In the genomic region with DNA sequence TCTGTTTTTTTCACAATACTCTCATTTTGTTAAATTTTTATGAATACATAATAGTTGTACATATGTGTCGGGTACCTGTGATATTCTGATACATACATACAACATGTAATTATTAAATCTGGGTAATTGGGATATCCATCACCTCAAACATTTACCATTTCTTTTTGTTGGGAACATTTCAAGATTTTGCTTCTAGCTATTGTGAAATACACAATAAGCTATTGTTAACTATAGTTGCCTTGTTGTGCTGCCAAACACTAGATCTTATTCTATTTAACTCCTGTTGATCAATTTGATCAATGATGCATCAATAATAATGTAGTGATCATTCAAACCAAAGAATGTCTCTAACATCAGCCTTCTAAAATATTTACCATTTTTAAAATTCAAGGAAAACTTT, we compare ENCODE assay signal across 33 cellular contexts.
"Had no signal": no experiment of that assay in that cellular context is flagged by ENCODE, and none has a peak within 500 bp of the region (broad histone marks: within the 10 kb centered on the region; RNA-seq: fewer than 3 reads in every experiment).

No MANE protein-coding gene starts in this region.

- H3K4me2 ChIP-seq: hepatocyte had no signal

- H3K4me3 Mint-ChIP-seq: activated CD4-positive, alpha-beta memory T cell treated with anti-CD3 and anti-CD28 coated beads, Interleukin-2, amount 10 ng/mL, durations not matched to agents 7 days and 5 days; activated CD4-positive, alpha-beta T cell treated with anti-CD3 and anti-CD28 coated beads, Interleukin-2, amount 10 ng/mL, durations not matched to agents 7 days and 5 days; activated naive CD4-positive, alpha-beta T cell treated with anti-CD3 and anti-CD28 coated beads, Interleukin-2, amount 10 ng/mL, durations not matched to agents 7 days and 5 days; activated naive CD8-positive, alpha-beta T cell treated with anti-CD3 and anti-CD28 coated beads, Interleukin-2, amount 10 ng/mL, durations not matched to agents 7 days and 5 days; activated T-cell treated with anti-CD3 and anti-CD28 coated beads, Interleukin-2, amount 50 U/mL, for 24 hours; activated T-cell treated with anti-CD3 and anti-CD28 coated beads, Interleukin-2, amount 50 U/mL, for 72 hours; brain; central memory CD8-positive, alpha-beta T cell; effector memory CD8-positive, alpha-beta T cell; T-helper 17 cell; T-helper 2 cell treated with Interferon-gamma antibody and Interleukin-4, amounts not matched to agents 5 μg/mL and 100 μg/mL, for 36 hours; WTC11 had no signal

- ATAC-seq: activated naive CD4-positive, alpha-beta T cell treated with anti-CD3 and anti-CD28 coated beads, Interleukin-2, amount 50 U/mL, for 72 hours; activated T-cell treated with anti-CD3 and anti-CD28 coated beads, Interleukin-2, amount 50 U/mL, for 72 hours; effector memory CD8-positive, alpha-beta T cell; gastroesophageal sphincter; heart right ventricle; T-helper 17 cell; WTC11 had no signal

- DNase-seq: activated CD4-positive, alpha-beta memory T cell treated with anti-CD3 and anti-CD28 coated beads, Interleukin-2, amount 10 ng/mL, durations not matched to agents 7 days and 5 days; activated CD4-positive, alpha-beta T cell treated with anti-CD3 and anti-CD28 coated beads for 1 hour; activated CD4-positive, alpha-beta T cell treated with anti-CD3 and anti-CD28 coated beads for 4 hours; activated CD4-positive, alpha-beta T cell treated with anti-CD3 and anti-CD28 coated beads, Interleukin-2, amount 10 ng/mL, durations not matched to agents 7 days and 5 days; activated CD4-positive, alpha-beta T cell treated with anti-CD3 and anti-CD28 coated beads, Interleukin-2, amount 50 U/mL, for 4 hours; activated CD8-positive, alpha-beta memory T cell treated with anti-CD3 and anti-CD28 coated beads, Interleukin-2, amount 50 U/mL, for 48 hours; activated gamma-delta T cell; activated naive CD4-positive, alpha-beta T cell; activated naive CD4-positive, alpha-beta T cell treated with anti-CD3 and anti-CD28 coated beads, Interleukin-2, amount 10 ng/mL, durations not matched to agents 7 days and 5 days; activated naive CD8-positive, alpha-beta T cell treated with anti-CD3 and anti-CD28 coated beads, Interleukin-2, amount 10 ng/mL, durations not matched to agents 7 days and 5 days; activated T-cell treated with anti-CD3 and anti-CD28 coated beads for 4 hours; activated T-cell treated with anti-CD3 and anti-CD28 coated beads, Interleukin-2, amount 50 U/mL, for 24 hours; activated T-cell treated with anti-CD3 and anti-CD28 coated beads, Interleukin-2, amount 50 U/mL, for 72 hours; cortex of kidney; dermis blood vessel endothelial cell; effector CD4-positive, alpha-beta T cell; effector memory CD8-positive, alpha-beta T cell; esophagus squamous epithelium; foreskin melanocyte; heart right ventricle; T-helper 17 cell; T1000 had no signal

- FAIRE-seq: bronchial epithelial cell, endothelial cell of umbilical vein had no signal

- H3K9me3 ChIP-seq: ascending aorta, esophagus squamous epithelium, gastroesophageal sphincter had no signal

- H3K27ac ChIP-seq: ascending aorta, epithelial cell of prostate, esophagus squamous epithelium, gastroesophageal sphincter, heart right ventricle, hepatocyte had no signal

- H3K4me3 ChIP-seq: ascending aorta, esophagus squamous epithelium, gastroesophageal sphincter, heart right ventricle, hepatocyte had no signal

- H3K79me2 ChIP-seq: hepatocyte had no signal

- H3K4me1 Mint-ChIP-seq: activated CD4-positive, alpha-beta memory T cell treated with anti-CD3 and anti-CD28 coated beads, Interleukin-2, amount 10 ng/mL, durations not matched to agents 7 days and 5 days; activated CD4-positive, alpha-beta T cell treated with anti-CD3 and anti-CD28 coated beads, Interleukin-2, amount 10 ng/mL, durations not matched to agents 7 days and 5 days; activated naive CD4-positive, alpha-beta T cell treated with anti-CD3 and anti-CD28 coated beads, Interleukin-2, amount 10 ng/mL, durations not matched to agents 7 days and 5 days; activated naive CD8-positive, alpha-beta T cell treated with anti-CD3 and anti-CD28 coated beads, Interleukin-2, amount 10 ng/mL, durations not matched to agents 7 days and 5 days; brain; central memory CD8-positive, alpha-beta T cell; T-helper 17 cell had no signal

- H3K9me3 Mint-ChIP-seq: activated CD4-positive, alpha-beta memory T cell treated with anti-CD3 and anti-CD28 coated beads, Interleukin-2, amount 10 ng/mL, durations not matched to agents 7 days and 5 days; activated CD4-positive, alpha-beta T cell treated with anti-CD3 and anti-CD28 coated beads, Interleukin-2, amount 10 ng/mL, durations not matched to agents 7 days and 5 days; activated naive CD4-positive, alpha-beta T cell treated with anti-CD3 and anti-CD28 coated beads, Interleukin-2, amount 10 ng/mL, durations not matched to agents 7 days and 5 days; activated naive CD4-positive, alpha-beta T cell treated with anti-CD3 and anti-CD28 coated beads, Interleukin-2, amount 50 U/mL, for 72 hours; activated T-cell treated with anti-CD3 and anti-CD28 coated beads, Interleukin-2, amount 50 U/mL, for 24 hours; central memory CD8-positive, alpha-beta T cell; effector memory CD8-positive, alpha-beta T cell; T-helper 2 cell treated with Interferon-gamma antibody and Interleukin-4, amounts not matched to agents 5 μg/mL and 100 μg/mL, for 36 hours had no signal

- H3K36me3 Mint-ChIP-seq: activated naive CD4-positive, alpha-beta T cell treated with anti-CD3 and anti-CD28 coated beads, Interleukin-2, amount 10 ng/mL, durations not matched to agents 7 days and 5 days; activated naive CD4-positive, alpha-beta T cell treated with anti-CD3 and anti-CD28 coated beads, Interleukin-2, amount 50 U/mL, for 72 hours; activated naive CD8-positive, alpha-beta T cell treated with anti-CD3 and anti-CD28 coated beads, Interleukin-2, amount 10 ng/mL, durations not matched to agents 7 days and 5 days; brain; WTC11 had no signal

- H2AFZ ChIP-seq: hepatocyte had no signal

- H3K4me1 ChIP-seq: ascending aorta, esophagus squamous epithelium, gastroesophageal sphincter, heart right ventricle had no signal

- H3K27me3 Mint-ChIP-seq: activated CD4-positive, alpha-beta memory T cell treated with anti-CD3 and anti-CD28 coated beads, Interleukin-2, amount 10 ng/mL, durations not matched to agents 7 days and 5 days; activated naive CD4-positive, alpha-beta T cell treated with anti-CD3 and anti-CD28 coated beads, Interleukin-2, amount 10 ng/mL, durations not matched to agents 7 days and 5 days; brain had no signal

- H3K27ac Mint-ChIP-seq: activated CD4-positive, alpha-beta memory T cell treated with anti-CD3 and anti-CD28 coated beads, Interleukin-2, amount 10 ng/mL, durations not matched to agents 7 days and 5 days; activated CD4-positive, alpha-beta T cell treated with anti-CD3 and anti-CD28 coated beads, Interleukin-2, amount 10 ng/mL, durations not matched to agents 7 days and 5 days; activated naive CD4-positive, alpha-beta T cell treated with anti-CD3 and anti-CD28 coated beads, Interleukin-2, amount 10 ng/mL, durations not matched to agents 7 days and 5 days; activated naive CD4-positive, alpha-beta T cell treated with anti-CD3 and anti-CD28 coated beads, Interleukin-2, amount 50 U/mL, for 72 hours; activated naive CD8-positive, alpha-beta T cell treated with anti-CD3 and anti-CD28 coated beads, Interleukin-2, amount 10 ng/mL, durations not matched to agents 7 days and 5 days; activated T-cell treated with anti-CD3 and anti-CD28 coated beads, Interleukin-2, amount 50 U/mL, for 24 hours; activated T-cell treated with anti-CD3 and anti-CD28 coated beads, Interleukin-2, amount 50 U/mL, for 72 hours; brain; effector memory CD8-positive, alpha-beta T cell; T-helper 17 cell; T-helper 2 cell treated with Interferon-gamma antibody and Interleukin-4, amounts not matched to agents 5 μg/mL and 100 μg/mL, for 36 hours; WTC11 had no signal

- H3K36me3 ChIP-seq: ascending aorta, esophagus squamous epithelium, gastroesophageal sphincter, heart right ventricle had no signal

- H3K27me3 ChIP-seq: ascending aorta, esophagus squamous epithelium, gastroesophageal sphincter, heart right ventricle, hepatocyte had no signal
